In the genomic region with DNA sequence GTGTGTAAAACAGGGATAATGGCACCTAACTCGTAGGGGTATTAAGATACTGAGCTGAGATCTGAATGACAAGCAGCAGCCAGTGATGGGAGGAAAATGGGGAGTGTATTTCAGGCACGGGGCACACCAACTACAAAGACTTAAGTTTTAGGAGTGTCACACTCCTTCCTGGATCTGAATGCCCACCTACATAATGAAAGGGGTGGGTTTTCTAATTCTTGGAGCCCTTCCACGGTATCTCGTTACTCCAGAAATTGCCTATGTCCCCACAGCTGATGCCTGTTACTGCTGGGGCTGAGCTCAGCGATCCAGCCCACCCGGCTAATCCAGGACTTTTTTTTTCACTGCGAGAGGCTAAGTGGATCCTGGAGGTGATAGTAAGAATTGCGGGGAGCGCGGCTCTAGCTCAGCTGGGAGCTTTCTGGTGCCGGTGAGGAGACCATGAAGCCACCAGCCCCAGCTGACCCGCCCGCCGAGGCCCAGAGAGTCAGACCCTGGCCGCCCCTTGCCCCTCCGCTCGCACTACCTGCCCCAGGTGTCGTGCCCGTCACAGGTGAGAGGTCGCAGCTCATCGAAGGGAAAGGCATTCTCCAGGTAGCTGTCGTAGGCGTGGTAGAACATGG, we compare ENCODE assay signal across 8 cellular contexts. TPM values are rescaled to one million over a fixed set of nuclear protein-coding genes. Genes with fewer than 3 reads are reported as not detected.
DNase-seq lines count a peak whose midpoint lies in the region; ATAC-seq and TF ChIP-seq lines count a peak whose summit lies in the region.

No MANE protein-coding gene starts in this region.

- 5 to 9% methylated on average over 11 to 12 of the region's 23 CpGs for WGBS in esophagus squamous epithelium, 2 donors

- H3K36me3 ChIP-seq in WERI-Rb-1 (no peaks in the 10 kb centered on the region), esophagus squamous epithelium (peaks cover 0 to 34% (median 6%) of the 10 kb centered on the region in 3 donors)

- peaks cover 31% of the 10 kb centered on the region for H3K4me1 Mint-ChIP-seq in neural crest cell

- peak overlapping the region; percentile 97 for H3K4me3 Mint-ChIP-seq in neural crest cell

- no peak for ATAC-seq in GM18870 (IDR thresholded peaks at IDR 0.05; ENCODE audit: unreplicated experiment)

- H3K36me3 Mint-ChIP-seq in neural crest cell (ENCODE audit: low read depth) = no peaks in the 10 kb centered on the region

- H3K27ac ChIP-seq in HL-60 (replicated peaks) = peak overlapping the region; percentile 77
- peak overlapping the region; percentile 35 for H3K27ac ChIP-seq in WERI-Rb-1
- H3K27ac ChIP-seq in esophagus squamous epithelium = peak overlapping the region; percentile 84 to 91 (median 90)

- TF ChIP-seq CTCF in HL-60 (IDR thresholded peaks at IDR 0.05; ENCODE audit: insufficient read depth, low read length) (no peak), WERI-Rb-1 (IDR thresholded peaks at IDR 0.05; ENCODE audit: low read depth, low read length) (no peak), esophagus squamous epithelium (IDR thresholded peaks at IDR 0.05) (peak in 1 of 6 experiments; percentile 32), neural crest cell (conservative IDR thresholded peaks at IDR 0.05) (peak; percentile 34)

- peaks cover 21% of the 10 kb centered on the region for H3K27me3 Mint-ChIP-seq in neural crest cell (ENCODE audit: low read depth)

- TF ChIP-seq POLR2A in esophagus squamous epithelium (IDR thresholded peaks at IDR 0.05) = no peak

- H3K4me3 ChIP-seq in HL-60 (replicated peaks; ENCODE audit: insufficient read depth, low read length) = peak overlapping the region; percentile 97
- H3K4me3 ChIP-seq in WERI-Rb-1 (ENCODE audit: low read depth, low read length) = peak overlapping the region; percentile 81
- H3K4me3 ChIP-seq in esophagus squamous epithelium = peak overlapping the region; percentile 62 to 75 (median 72)

- no peak overlapping the region for H3K27ac Mint-ChIP-seq in neural crest cell (ENCODE audit: unreplicated experiment)

- H3K4me1 ChIP-seq in esophagus squamous epithelium = peaks cover 8 to 42% (median 11%) of the 10 kb centered on the region in 3 donors

- intact Hi-C loops in esophagus squamous epithelium (cut with DNase I) = loop anchor here (5.0 kb wide), 1 partner anchor 61 kb away; no protein-coding TSS in a partner anchor

- DNase-seq in NCI-H748 (lab: John Stamatoyannopoulos, UW; ENCODE audit: unreplicated experiment) (peak; percentile 58), NCI-H748 treated with DMSO at 0.1 percent for 48 hours (lab: John Stamatoyannopoulos, UW) (no peak), HL-60 (ENCODE audit: low read depth in 1 of 2, low spot score in 1 of 2) (no peak), WERI-Rb-1 (peak; percentile 51), esophagus squamous epithelium (lab: John Stamatoyannopoulos, UW) (no peak), neural crest cell (ENCODE audit: low read depth, low spot score) (peak; percentile 15), NCI-H1048 (lab: John Stamatoyannopoulos, UW) (no peak)

- H3K9me3 Mint-ChIP-seq in neural crest cell = no peaks in the 10 kb centered on the region

- H3K27me3 ChIP-seq in HL-60 (ENCODE audit: insufficient read depth, poor library complexity, severe bottlenecking) (no peaks in the 10 kb centered on the region), WERI-Rb-1 (ENCODE audit: insufficient read depth, low read depth, severe bottlenecking) (no peaks in the 10 kb centered on the region), esophagus squamous epithelium (no peaks in the 10 kb centered on the region)

- H3K9me3 ChIP-seq in WERI-Rb-1 (ENCODE audit: severe bottlenecking) (no peaks in the 10 kb centered on the region), esophagus squamous epithelium (no peaks in the 10 kb centered on the region)

RNA-seq across cellular contexts. Expression of a gene that starts 0.7 kb away (rescaled TPM):
- 10 to 100 TPM; 12.5 to 17.5 (median 14.6) TPM for total RNA-seq in esophagus squamous epithelium
- 16.9 and 17.9 TPM in 2 replicates for total RNA-seq in neural crest cell

RNA-seq across cellular contexts. Expression of a gene that starts 25.5 kb away (rescaled TPM):
- 10 to 100 TPM in 3 of 4 donors, 1 to 10 TPM in 1; 2.5 to 19.6 (median 14.6) TPM for total RNA-seq in esophagus squamous epithelium
- total RNA-seq in neural crest cell = not detected in 2 replicates

RNA-seq across cellular contexts. Expression of a gene that starts 53.8 kb away (rescaled TPM):
- total RNA-seq in esophagus squamous epithelium (10 to 100 TPM; 35.2 to 50.4 (median 47.2) TPM), neural crest cell (94.0 and 96.2 TPM in 2 replicates)

Comparison
In these comparisons a context has a peak if more than half of its experiments do, and no peak if none do; other contexts are left out.
1. DNase-seq: peak in NCI-H748 (single experiment), WERI-Rb-1 (single experiment) and neural crest cell (single experiment); none in NCI-H748 treated with DMSO at 0.1 percent for 48 hours (single experiment), HL-60 (0 of 2), esophagus squamous epithelium (single experiment) and NCI-H1048 (single experiment).
2. H3K27ac ChIP-seq: peak in every context shown above with its lines; median percentile 90 in esophagus squamous epithelium; 77 in HL-60; 35 in WERI-Rb-1.
3. Peak in every context shown above with its lines, with median percentiles within 50 percentile points of each other: H3K4me3 ChIP-seq.